In the genomic region with DNA sequence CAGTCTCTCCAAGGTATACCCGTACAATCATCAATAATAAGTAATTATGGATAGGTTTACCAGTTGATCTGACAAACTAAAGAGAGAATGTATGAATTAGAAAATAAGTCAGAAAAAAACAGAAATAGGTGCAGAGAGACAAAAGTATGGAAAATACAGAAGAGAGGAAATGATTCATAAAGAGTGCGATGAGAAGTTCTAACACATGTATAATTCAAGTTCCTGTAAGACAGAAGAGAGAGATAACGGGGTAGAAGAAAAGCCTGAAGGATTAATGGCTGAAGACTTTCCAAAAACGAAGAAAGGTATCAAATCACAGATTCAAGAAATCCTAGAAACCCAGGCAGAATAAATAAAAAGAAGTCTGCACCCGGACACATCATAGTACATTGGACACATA, we compare ENCODE assay signal across 20 cellular contexts. TPM values are rescaled to one million over a fixed set of nuclear protein-coding genes. Genes with fewer than 3 reads are reported as not detected.
DNase-seq lines count a peak whose midpoint lies in the region; ATAC-seq, FAIRE-seq and TF ChIP-seq lines count a peak whose summit lies in the region.
"Had no signal": no experiment of that assay in that cellular context is flagged by ENCODE, and none has a peak within 500 bp of the region (broad histone marks: within the 10 kb centered on the region; RNA-seq: fewer than 3 reads in every experiment).

No MANE protein-coding gene starts in this region.

- H3K9ac ChIP-seq in keratinocyte (ENCODE audit: control insufficient read depth, extremely low read depth, insufficient read depth, low read length): no peak overlapping the region
- H3K9ac ChIP-seq: GM23248, KMS-11 had no signal

- no peaks in the 10 kb centered on the region for H4K20me1 ChIP-seq in keratinocyte (ENCODE audit: control insufficient read depth, extremely low read depth, insufficient read depth, low read length)

- no peak overlapping the region for H2AFZ ChIP-seq in keratinocyte (ENCODE audit: control insufficient read depth, low read length)
- H2AFZ ChIP-seq: GM23248 had no signal

- TF ChIP-seq CTCF in keratinocyte (optimal IDR thresholded peaks at IDR 0.05 in 1 of 3, IDR thresholded peaks at IDR 0.05 in 1 of 3, conservative IDR thresholded peaks at IDR 0.05 in 1 of 3; ENCODE audit: extremely low read depth in 1 of 3, insufficient read depth in 2 of 3, low read length in 3 of 3): no peak

- CTCF ChIA-PET in activated CD4-positive, alpha-beta T cell treated with anti-CD3 and anti-CD28 coated beads for 36 hours (lab: Charles Lee): no interaction called here

- peak overlapping the region; percentile 56 for H3K27ac Mint-ChIP-seq in activated CD4-positive, alpha-beta T cell treated with anti-CD3 and anti-CD28 coated beads for 36 hours
- H3K27ac Mint-ChIP-seq in activated naive CD4-positive, alpha-beta T cell treated with anti-CD3 and anti-CD28 coated beads, Interleukin-2, amount 50 U/mL, for 24 hours: peak overlapping the region; percentile 42
- H3K27ac Mint-ChIP-seq in activated naive CD8-positive, alpha-beta T cell: peak overlapping the region; percentile 59
- H3K27ac Mint-ChIP-seq: CD4-positive, alpha-beta T cell had no signal

- H3K27me3 ChIP-seq in keratinocyte (ENCODE audit: control insufficient read depth, extremely low read depth, insufficient read depth, low read length) (no peaks in the 10 kb centered on the region), MG63 (no peaks in the 10 kb centered on the region)
- H3K27me3 ChIP-seq: BE2C had no signal

- no peak overlapping the region for H3K27ac ChIP-seq in keratinocyte (ENCODE audit: control insufficient read depth, insufficient read depth, low read length)
- H3K27ac ChIP-seq: GM23248, KMS-11 had no signal

- POLR2A ChIA-PET in activated CD4-positive, alpha-beta T cell treated with anti-CD3 and anti-CD28 coated beads for 36 hours (lab: Charles Lee): no interaction called here

- intact Hi-C loops in activated CD4-positive, alpha-beta T cell treated with anti-CD3 and anti-CD28 coated beads for 36 hours (cut with DNase I, micrococcal nuclease): no loop called here

- no peak overlapping the region for H3K4me2 ChIP-seq in keratinocyte (ENCODE audit: control insufficient read depth, extremely low read depth, insufficient read depth, low read depth, low read length)
- H3K4me2 ChIP-seq: KMS-11 had no signal

- dilution Hi-C loops in keratinocyte (cut with MboI; ENCODE audit: extremely low pct_ligation_motif_present, low sequenced_read_pairs): no loop called here

- no peak overlapping the region for H3K4me3 Mint-ChIP-seq in activated CD4-positive, alpha-beta T cell treated with anti-CD3 and anti-CD28 coated beads for 36 hours
- H3K4me3 Mint-ChIP-seq in activated naive CD4-positive, alpha-beta T cell treated with anti-CD3 and anti-CD28 coated beads, Interleukin-2, amount 50 U/mL, for 24 hours: peak overlapping the region; percentile 57
- H3K4me3 Mint-ChIP-seq in activated naive CD8-positive, alpha-beta T cell: peak overlapping the region; percentile 14
- H3K4me3 Mint-ChIP-seq: CD4-positive, alpha-beta T cell had no signal

- H3K36me3 ChIP-seq in keratinocyte (ENCODE audit: control insufficient read depth in 2 of 2, extremely low read depth in 1 of 2, insufficient read depth in 2 of 2, low read length in 2 of 2): no peaks in the 10 kb centered on the region
- no peaks in the 10 kb centered on the region; the same call in 1 of the 2 replicates for H3K36me3 ChIP-seq in MG63
- H3K36me3 ChIP-seq: BE2C, HAP-1 had no signal

- H3K79me2 ChIP-seq in keratinocyte (ENCODE audit: control insufficient read depth, insufficient read depth, low read length): no peaks in the 10 kb centered on the region

- H3K36me3 Mint-ChIP-seq in activated CD4-positive, alpha-beta T cell treated with anti-CD3 and anti-CD28 coated beads for 36 hours (ENCODE audit: low read depth): no peaks in the 10 kb centered on the region
- no peaks in the 10 kb centered on the region for H3K36me3 Mint-ChIP-seq in activated naive CD4-positive, alpha-beta T cell treated with anti-CD3 and anti-CD28 coated beads, Interleukin-2, amount 50 U/mL, for 24 hours
- H3K36me3 Mint-ChIP-seq in activated naive CD8-positive, alpha-beta T cell: no peaks in the 10 kb centered on the region

- no peaks in the 10 kb centered on the region for H3K27me3 Mint-ChIP-seq in activated CD4-positive, alpha-beta T cell treated with anti-CD3 and anti-CD28 coated beads for 36 hours
- no peaks in the 10 kb centered on the region for H3K27me3 Mint-ChIP-seq in activated naive CD4-positive, alpha-beta T cell treated with anti-CD3 and anti-CD28 coated beads, Interleukin-2, amount 50 U/mL, for 24 hours
- H3K27me3 Mint-ChIP-seq in activated naive CD8-positive, alpha-beta T cell: no peaks in the 10 kb centered on the region
- H3K27me3 Mint-ChIP-seq: CD4-positive, alpha-beta T cell had no signal

- DNase-seq in activated CD4-positive, alpha-beta T cell treated with anti-CD3 and anti-CD28 coated beads for 36 hours: no peak
- DNase-seq in activated CD4-positive, alpha-beta T cell treated with anti-CD3 and anti-CD28 coated beads, Interleukin-2, amount 50 U/mL, for 4 hours: no peak
- no peak for DNase-seq in activated naive CD4-positive, alpha-beta T cell (lab: John Stamatoyannopoulos, UW)
- DNase-seq in keratinocyte (ENCODE audit: low read depth, low spot score): no peak
- DNase-seq in MG63: no peak
- no peak for DNase-seq in ureter (ENCODE audit: low spot score)
- DNase-seq: BE2C; Caco-2; CD4-positive, alpha-beta T cell; GDM1; GM23248; NCI-H1092; NCI-H1436 treated with DMSO at 0.1 percent for 48 hours; NCI-H2081 treated with DMSO at 0.1 percent for 48 hours had no signal

- no peaks in the 10 kb centered on the region for H3K9me1 ChIP-seq in keratinocyte (ENCODE audit: control insufficient read depth, extremely low read depth, insufficient read depth, low read length)

- ATAC-seq in activated CD4-positive, alpha-beta T cell treated with anti-CD3 and anti-CD28 coated beads for 36 hours: peak; percentile 74
- ATAC-seq: Panc1 had no signal

- H3K4me1 ChIP-seq in keratinocyte (ENCODE audit: control insufficient read depth, extremely low read depth, insufficient read depth, low read length): no peaks in the 10 kb centered on the region
- H3K4me1 ChIP-seq: BE2C, Caco-2, HAP-1 had no signal

- no peaks in the 10 kb centered on the region for H3K9me3 Mint-ChIP-seq in activated CD4-positive, alpha-beta T cell treated with anti-CD3 and anti-CD28 coated beads for 36 hours (ENCODE audit: low read depth)
- H3K9me3 Mint-ChIP-seq in activated naive CD4-positive, alpha-beta T cell treated with anti-CD3 and anti-CD28 coated beads, Interleukin-2, amount 50 U/mL, for 24 hours: no peaks in the 10 kb centered on the region
- H3K9me3 Mint-ChIP-seq in activated naive CD8-positive, alpha-beta T cell (ENCODE audit: low read depth): no peaks in the 10 kb centered on the region
- H3K9me3 Mint-ChIP-seq: CD4-positive, alpha-beta T cell had no signal

- peaks cover 10% of the 10 kb centered on the region for H3K4me1 Mint-ChIP-seq in activated CD4-positive, alpha-beta T cell treated with anti-CD3 and anti-CD28 coated beads for 36 hours
- peaks cover 11% of the 10 kb centered on the region for H3K4me1 Mint-ChIP-seq in activated naive CD4-positive, alpha-beta T cell treated with anti-CD3 and anti-CD28 coated beads, Interleukin-2, amount 50 U/mL, for 24 hours
- peaks cover 12% of the 10 kb centered on the region for H3K4me1 Mint-ChIP-seq in activated naive CD8-positive, alpha-beta T cell (ENCODE audit: low read depth)

- peak; percentile 59 for FAIRE-seq in keratinocyte (lab: Jason Lieb, UNC)
- FAIRE-seq: A204.1 had no signal

- H3K4me3 ChIP-seq in keratinocyte (ENCODE audit: control insufficient read depth in 2 of 3, extremely low read depth in 1 of 3, insufficient read depth in 2 of 3, low read depth in 1 of 3, low read length in 3 of 3): no peak overlapping the region
- H3K4me3 ChIP-seq in MG63: no peak overlapping the region
- H3K4me3 ChIP-seq: GM23248, HAP-1 had no signal

- H3K9me3 ChIP-seq in keratinocyte (ENCODE audit: control insufficient read depth, low read depth, low read length) (no peaks in the 10 kb centered on the region), MG63 (peaks cover 2% of the 10 kb centered on the region; the same call in 1 of the 2 replicates)
- H3K9me3 ChIP-seq: BE2C, Caco-2, HAP-1 had no signal

RNA-seq across cellular contexts. Expression of gene SMU1, which starts 16.2 kb away (rescaled TPM):
- 10 to 100 TPM; 23.2 to 29.6 TPM for total RNA-seq in activated CD4-positive, alpha-beta T cell treated with anti-CD3 and anti-CD28 coated beads for 36 hours
- 15.3 to 20.3 TPM (median 16.1 TPM) in 3 replicates for polyA plus RNA-seq in keratinocyte
- polyA plus RNA-seq in keratinocyte (2011; ENCODE audit: low read depth): 7.8 TPM
- polyA plus RNA-seq in keratinocyte (2011; cell fraction: cytosol; rRNA removed): 9.3 and 15.7 TPM in 2 replicates
- 13.8 and 15.0 TPM in 2 replicates for polyA plus RNA-seq in keratinocyte (2011; cell fraction: nucleus; rRNA removed)
- polyA plus RNA-seq in keratinocyte (2012; ENCODE audit: low replicate concordance): 16.0 and 16.5 TPM in 2 replicates
- 5.8 to 24.4 TPM (median 16.5 TPM) in 3 replicates for polyA minus RNA-seq in keratinocyte
- 14.0 TPM for polyA minus RNA-seq in keratinocyte (2011; cell fraction: cytosol; rRNA and poly(A)+ RNA removed)
- 9.9 and 17.8 TPM in 2 replicates for polyA minus RNA-seq in keratinocyte (2011; cell fraction: nucleus; rRNA and poly(A)+ RNA removed)
- 26.6 and 27.1 TPM in 2 replicates for total RNA-seq in MG63 (2014; rRNA removed; shearing (Covaris generic); ENCODE audit: low replicate concordance)
- 22.8 TPM for total RNA-seq in ureter
